1 cellular context compared by ENCODE assay signal in the genomic region with DNA sequence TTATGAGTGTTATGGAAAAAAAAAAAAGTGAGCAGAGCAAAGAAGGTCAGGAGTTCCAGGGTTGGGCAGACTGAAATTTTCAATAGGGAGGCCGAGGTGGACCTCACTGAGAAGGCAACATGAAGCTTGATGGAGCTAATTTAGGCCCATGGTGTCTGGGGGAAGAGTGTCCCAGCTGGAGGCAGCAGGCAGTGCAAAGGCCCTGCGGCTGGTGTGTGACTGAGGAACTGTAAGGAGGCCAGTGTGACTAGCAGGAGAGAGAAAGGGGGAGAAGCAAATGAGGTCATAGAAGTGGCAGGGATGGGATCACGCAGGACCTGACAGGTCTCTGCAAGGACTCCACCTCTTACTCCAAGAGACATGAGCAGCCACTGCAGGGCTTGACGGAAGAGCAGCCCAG.
TF ChIP-seq lines count a peak whose summit lies in the region.

No MANE protein-coding gene starts in this region.

TF ChIP-seq in K562, 482 proteins besides CTCF, POLR2A, EP300 and RAD21:
- TF ChIP-seq BCLAF1 (IDR thresholded peaks at IDR 0.05; ENCODE audit: borderline replicate concordance in 1 of 2, control insufficient read depth in 1 of 2, low read depth in 2 of 2, low read length in 1 of 2) (no peak), ZNF280A (IDR thresholded peaks at IDR 0.05; ENCODE audit: low read depth, partially characterized antibody) (no peak), SMARCA5 (IDR thresholded peaks at IDR 0.05) (0 out of 2 replicates have a peak, but pooled peaks have one; percentile 40), ZNF76 (CRISPR knock-in tag; IDR thresholded peaks at IDR 0.05; ENCODE audit: borderline replicate concordance) (no peak), BCOR (IDR thresholded peaks at IDR 0.05) (peak; percentile 82), ZNF146 (CRISPR knock-in tag; IDR thresholded peaks at IDR 0.05; ENCODE audit: unreplicated experiment) (no peak)
- TF ChIP-seq, protein P1, sequence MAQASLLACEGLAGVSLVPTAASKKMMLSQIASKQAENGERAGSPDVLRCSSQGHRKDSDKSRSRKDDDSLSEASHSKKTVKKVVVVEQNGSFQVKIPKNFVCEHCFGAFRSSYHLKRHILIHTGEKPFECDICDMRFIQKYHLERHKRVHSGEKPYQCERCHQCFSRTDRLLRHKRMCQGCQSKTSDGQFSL (CRISPR knock-in tag; IDR thresholded peaks at IDR 0.05): no peak
- TF ChIP-seq, protein P1 (tag; IDR thresholded peaks at IDR 0.05): no peak
